Comparison of ENCODE assay signal across 8 cellular contexts in genomic region chr13:27170521-27171243, GRCh38. TPM values are rescaled to one million over a fixed set of nuclear protein-coding genes. Genes with fewer than 3 reads are reported as not detected.
DNase-seq lines count a peak whose midpoint lies in the region; ATAC-seq, FAIRE-seq and TF ChIP-seq lines count a peak whose summit lies in the region.

No MANE protein-coding gene starts in this region.

- peaks cover 11% of the 10 kb centered on the region for H3K79me2 ChIP-seq in parathyroid adenoma

- H3K36me3 Mint-ChIP-seq in activated naive CD4-positive, alpha-beta T cell treated with anti-CD3 and anti-CD28 coated beads, Interleukin-2, amount 50 U/mL, for 72 hours, result peaks cover 6% of the 10 kb centered on the region in 2 donors

- no peak; the same call in 1 of the 2 replicates for TF ChIP-seq POLR2A in GM12892 (IDR thresholded peaks at IDR 0.05; ENCODE audit: low read depth, low read length)

- ATAC-seq in HG03280 (IDR thresholded peaks at IDR 0.05; ENCODE audit: unreplicated experiment) (peak; percentile 1), Right ventricle myocardium superior (ENCODE audit: poor library complexity) (peak; percentile 1), aorta (ENCODE audit: low FRiP score) (peak; percentile 19)
- ATAC-seq in activated naive CD4-positive, alpha-beta T cell treated with anti-CD3 and anti-CD28 coated beads, Interleukin-2, amount 50 U/mL, for 72 hours, result peak; percentile 1 to 3

- TF ChIP-seq CTCF in parathyroid adenoma (IDR thresholded peaks at IDR 0.05), result no peak

- H2AFZ ChIP-seq in parathyroid adenoma, result peak overlapping the region; percentile 56

- WGBS in aorta, 2 donors, result 0% methylated on average over 56 of the region's 56 CpGs

- DNase-seq in GM12892 (ENCODE audit: insufficient read length), result no peak
- peak; percentile 53 for DNase-seq in RKO (ENCODE audit: low spot score)
- peak in 1 of 2 donors; percentile 36 for DNase-seq in activated naive CD4-positive, alpha-beta T cell treated with anti-CD3 and anti-CD28 coated beads, Interleukin-2, amount 50 U/mL, for 72 hours (ENCODE audit: low spot score in 2 of 2)
- DNase-seq in Right ventricle myocardium superior, result peak; percentile 57
- peak; percentile 70 to 84 for DNase-seq in aorta
- no peak for DNase-seq in cerebellar nuclear complex (lab: John Stamatoyannopoulos, UW)

- H3K36me3 ChIP-seq in parathyroid adenoma (ENCODE audit: control insufficient read depth, insufficient read depth, low read length), result no peaks in the 10 kb centered on the region
- no peaks in the 10 kb centered on the region for H3K36me3 ChIP-seq in aorta (ENCODE audit: control insufficient read depth in 1 of 2, insufficient read depth in 2 of 2, low read length in 1 of 2)

- FAIRE-seq in GM12892 (lab: Jason Lieb, UNC), result peak; percentile 42

- H3K4me3 ChIP-seq in parathyroid adenoma (ENCODE audit: low read depth, low read length) (peak overlapping the region; percentile 59), aorta (ENCODE audit: low read length in 2 of 2) (peak overlapping the region; percentile 93 to 99)

- peak overlapping the region; percentile 98 to 100 for H3K27ac Mint-ChIP-seq in activated naive CD4-positive, alpha-beta T cell treated with anti-CD3 and anti-CD28 coated beads, Interleukin-2, amount 50 U/mL, for 72 hours

- H3K9me3 ChIP-seq in parathyroid adenoma (ENCODE audit: control insufficient read depth, low read length) (no peaks in the 10 kb centered on the region), aorta (ENCODE audit: control insufficient read depth, low read length) (no peaks in the 10 kb centered on the region)

- H3K9me3 Mint-ChIP-seq in activated naive CD4-positive, alpha-beta T cell treated with anti-CD3 and anti-CD28 coated beads, Interleukin-2, amount 50 U/mL, for 72 hours, result no peaks in the 10 kb centered on the region

- H3K27me3 ChIP-seq in parathyroid adenoma (ENCODE audit: control insufficient read depth, insufficient read depth, low read length), result no peaks in the 10 kb centered on the region
- H3K27me3 ChIP-seq in aorta (ENCODE audit: control insufficient read depth in 1 of 2, insufficient read depth in 2 of 2, low read length in 1 of 2), result no peaks in the 10 kb centered on the region

- intact Hi-C loops in Right ventricle myocardium superior (cut with DNase I), result no loop called here
- intact Hi-C loops in aorta (cut with DNase I), result loop anchor here (5.0 to 10.0 kb wide), 8 partner anchors 77 to 454 kb away; partner anchors contain the start of genes LNX2 (in 1 of the 2), POLR1D (in 1 of the 2), RASL11A (in 1 of the 2) and RPL21 (in 1 of the 2)

- no peak overlapping the region for H3K9ac ChIP-seq in parathyroid adenoma

- peak overlapping the region; percentile 27 for H3K27ac ChIP-seq in parathyroid adenoma
- H3K27ac ChIP-seq in aorta (ENCODE audit: low read depth in 1 of 2, low read length in 2 of 2), result peak overlapping the region; percentile 64 to 97

- H3K4me2 ChIP-seq in parathyroid adenoma (ENCODE audit: low read length), result peak overlapping the region; percentile 64

- H3K4me1 ChIP-seq in parathyroid adenoma (peaks cover 7% of the 10 kb centered on the region), aorta (ENCODE audit: control insufficient read depth in 1 of 2, insufficient read depth in 2 of 2, low read length in 2 of 2) (peaks cover 6% of the 10 kb centered on the region in 2 donors)

RNA-seq across cellular contexts. Expression of gene USP12, which starts 0.9 kb away (rescaled TPM):
- polyA plus RNA-seq in GM12892 (2012; ENCODE audit: missing spikeins), result 37.2 TPM
- 10 to 100 TPM; 34.8 to 35.6 TPM for total RNA-seq in activated naive CD4-positive, alpha-beta T cell treated with anti-CD3 and anti-CD28 coated beads, Interleukin-2, amount 50 U/mL, for 72 hours
- total RNA-seq in Right ventricle myocardium superior (17.2 TPM), aorta (10 to 100 TPM; 32.2 to 47.0 TPM)
- 10 to 100 TPM; 18.2 to 47.2 TPM for polyA plus RNA-seq in aorta

Comparison
In these comparisons a context has a peak if more than half of its experiments do, and no peak if none do; other contexts are left out.
1. DNase-seq: peak in RKO (single experiment), Right ventricle myocardium superior (single experiment) and aorta (2 of 2); none in GM12892 (single experiment) and cerebellar nuclear complex (0 of 2).
2. Peak in every context shown above with its lines, with median percentiles within 50 percentile points of each other: ATAC-seq.